15 cellular contexts compared by ENCODE assay signal in the genomic region with DNA sequence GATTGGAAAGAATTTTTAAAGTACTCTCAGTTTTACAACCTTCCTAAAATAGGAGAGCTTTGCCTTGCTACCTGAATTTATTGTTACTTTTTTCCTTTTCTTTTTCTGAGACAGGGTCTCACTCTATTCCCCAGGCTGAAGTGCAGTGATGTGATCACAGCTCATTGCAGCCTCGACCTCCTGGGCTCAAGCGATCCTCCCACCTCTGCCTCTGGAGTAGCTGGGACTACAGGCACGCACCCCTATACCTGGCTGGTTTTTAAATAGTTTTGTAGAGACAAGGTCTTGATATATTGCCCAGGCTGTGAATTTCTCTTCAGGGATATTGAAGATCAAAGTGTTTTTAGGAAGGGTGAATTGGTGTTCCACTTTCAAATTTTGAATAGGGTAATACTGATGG. TPM values are rescaled to one million over a fixed set of nuclear protein-coding genes. Genes with fewer than 3 reads are reported as not detected.
"Had no signal": no experiment of that assay in that cellular context is flagged by ENCODE, and none has a peak within 500 bp of the region (broad histone marks: within the 10 kb centered on the region; RNA-seq: fewer than 3 reads in every experiment).

No MANE protein-coding gene starts in this region.

- H3K27ac ChIP-seq: esophagus squamous epithelium, parathyroid adenoma, sigmoid colon, skin epidermis, thyroid gland, upper lobe of left lung, uterus had no signal

- H3K4me1 ChIP-seq: parathyroid adenoma, uterus had no signal

- H3K4me3 ChIP-seq: esophagus squamous epithelium, mucosa of descending colon, sigmoid colon, skin epidermis, thyroid gland, upper lobe of left lung, uterus had no signal

- H2AFZ ChIP-seq: parathyroid adenoma had no signal

- ATAC-seq: naive thymus-derived CD8-positive, alpha-beta T cell had no signal

- H3K79me2 ChIP-seq: parathyroid adenoma had no signal

- H3K36me3 Mint-ChIP-seq: naive thymus-derived CD8-positive, alpha-beta T cell had no signal

- H3K36me3 ChIP-seq: thyroid gland, upper lobe of left lung, uterus had no signal

- H3K4me3 Mint-ChIP-seq: dendritic cell treated with granulocyte-macrophage colony-stimulating factor and Interleukin-4, amounts not matched to agents 40 ng/mL and 50 ng/mL, for 4 days; naive thymus-derived CD8-positive, alpha-beta T cell had no signal

- H3K9ac ChIP-seq: parathyroid adenoma had no signal

- DNase-seq: esophagus squamous epithelium; foreskin fibroblast; left colon; naive thymus-derived CD8-positive, alpha-beta T cell; occipital lobe; sigmoid colon; stimulated activated CD4-positive, alpha-beta T cell treated with anti-CD3 and anti-CD28 coated beads, Interleukin-12 subunit alpha, Interleukin-12 subunit beta, amount 100 ng/mL, for 4 hours; stimulated activated naive CD4-positive, alpha-beta T cell treated with Interleukin-2 at 50 U/mL for 16 hours; thyroid gland; upper lobe of left lung; uterus had no signal

- H3K27ac Mint-ChIP-seq: dendritic cell treated with granulocyte-macrophage colony-stimulating factor and Interleukin-4, amounts not matched to agents 40 ng/mL and 50 ng/mL, for 4 days; naive thymus-derived CD8-positive, alpha-beta T cell had no signal

- H3K27me3 ChIP-seq: sigmoid colon, thyroid gland, uterus had no signal

- H3K9me3 ChIP-seq: esophagus squamous epithelium, mucosa of descending colon, sigmoid colon, thyroid gland, upper lobe of left lung, uterus had no signal

- H3K9me3 Mint-ChIP-seq: dendritic cell treated with granulocyte-macrophage colony-stimulating factor and Interleukin-4, amounts not matched to agents 40 ng/mL and 50 ng/mL, for 4 days; naive thymus-derived CD8-positive, alpha-beta T cell had no signal

RNA-seq across cellular contexts. Expression of a gene that starts 3.8 kb away (rescaled TPM):
- total RNA-seq: naive thymus-derived CD8-positive, alpha-beta T cell had no signal
- polyA plus RNA-seq: naive thymus-derived CD8-positive, alpha-beta T cell had no signal
